15 cellular contexts compared by ENCODE assay signal in the genomic region with DNA sequence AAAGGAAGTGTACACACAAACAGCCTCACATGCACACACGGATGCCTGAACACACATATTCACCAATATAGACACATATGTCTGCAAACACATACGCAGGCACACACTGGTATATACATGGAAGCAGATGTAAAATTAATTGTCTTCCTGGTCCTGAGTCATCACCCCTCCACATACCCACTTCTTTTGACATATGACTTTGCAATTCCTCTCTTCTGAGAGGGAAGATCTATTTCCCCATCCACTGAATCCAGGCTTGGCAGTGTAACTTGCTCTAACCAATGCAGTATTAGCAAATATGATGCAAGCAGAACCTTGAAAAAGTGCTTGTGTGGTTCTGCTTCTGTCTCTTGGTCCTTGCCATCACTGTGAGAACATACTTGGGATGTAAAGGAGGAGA.
DNase-seq lines count a peak whose midpoint lies in the region; ATAC-seq and TF ChIP-seq lines count a peak whose summit lies in the region.
"Had no signal": no experiment of that assay in that cellular context is flagged by ENCODE, and none has a peak within 500 bp of the region (broad histone marks: within the 10 kb centered on the region; RNA-seq: fewer than 3 reads in every experiment).

No MANE protein-coding gene starts in this region.

- intact Hi-C loops in ascending aorta (cut with DNase I), result no loop called here

- H3K27ac ChIP-seq in RWPE2 (ENCODE audit: poor library complexity, severe bottlenecking) (no peak overlapping the region), ascending aorta (no peak overlapping the region)

- H3K4me3 ChIP-seq in RWPE2 (ENCODE audit: severe bottlenecking), result no peak overlapping the region
- no peak overlapping the region for H3K4me3 ChIP-seq in fibroblast of the aortic adventitia (ENCODE audit: low read depth, low read length)
- no peak overlapping the region for H3K4me3 ChIP-seq in ascending aorta

- ATAC-seq in RWPE2 (ENCODE audit: low read depth) (peak; percentile 41; the same call in 2 of the 3 replicates), GM19455 (IDR thresholded peaks at IDR 0.05; ENCODE audit: unreplicated experiment) (no peak)
- ATAC-seq: T-cell had no signal

- no peaks in the 10 kb centered on the region for H3K36me3 ChIP-seq in RWPE2 (ENCODE audit: low read depth)
- H3K36me3 ChIP-seq in ascending aorta, result no peaks in the 10 kb centered on the region

- TF ChIP-seq CTCF in RWPE2 (IDR thresholded peaks at IDR 0.05; ENCODE audit: poor library complexity, severe bottlenecking), result no peak
- no peak for TF ChIP-seq CTCF in fibroblast of the aortic adventitia (IDR thresholded peaks at IDR 0.05; ENCODE audit: insufficient read depth, low read length)
- no peak for TF ChIP-seq CTCF in ascending aorta (IDR thresholded peaks at IDR 0.05)
- TF ChIP-seq CTCF in glutamatergic neuron (IDR thresholded peaks at IDR 0.05; ENCODE audit: partially characterized antibody, unreplicated experiment), result no peak

- H3K4me1 Mint-ChIP-seq in glutamatergic neuron (ENCODE audit: low read depth, unreplicated experiment), result no peaks in the 10 kb centered on the region
- H3K4me1 Mint-ChIP-seq: activated naive CD8-positive, alpha-beta T cell treated with anti-CD3 and anti-CD28 coated beads for 36 hours; T-cell had no signal

- no peaks in the 10 kb centered on the region for H3K4me1 ChIP-seq in RWPE2 (ENCODE audit: insufficient read depth, poor library complexity, severe bottlenecking)
- H3K4me1 ChIP-seq in ascending aorta, result no peaks in the 10 kb centered on the region

- H3K27me3 ChIP-seq in RWPE2 (ENCODE audit: insufficient read depth, poor library complexity, severe bottlenecking) (no peaks in the 10 kb centered on the region), ascending aorta (no peaks in the 10 kb centered on the region)

- no peaks in the 10 kb centered on the region for H3K9me3 ChIP-seq in RWPE2 (ENCODE audit: severe bottlenecking)
- no peaks in the 10 kb centered on the region for H3K9me3 ChIP-seq in ascending aorta

- H3K27me3 Mint-ChIP-seq in glutamatergic neuron (ENCODE audit: unreplicated experiment), result peaks cover 2% of the 10 kb centered on the region

- no peaks in the 10 kb centered on the region for H3K9me3 Mint-ChIP-seq in glutamatergic neuron (ENCODE audit: unreplicated experiment)
- H3K9me3 Mint-ChIP-seq: activated naive CD8-positive, alpha-beta T cell treated with anti-CD3 and anti-CD28 coated beads for 36 hours had no signal

- H3K27ac Mint-ChIP-seq in glutamatergic neuron (ENCODE audit: unreplicated experiment), result no peak overlapping the region
- H3K27ac Mint-ChIP-seq: activated naive CD8-positive, alpha-beta T cell treated with anti-CD3 and anti-CD28 coated beads for 36 hours; T-cell had no signal

- no peak overlapping the region for H3K4me3 Mint-ChIP-seq in glutamatergic neuron (ENCODE audit: unreplicated experiment)
- H3K4me3 Mint-ChIP-seq: activated naive CD8-positive, alpha-beta T cell treated with anti-CD3 and anti-CD28 coated beads for 36 hours; T-cell had no signal

- DNase-seq in A172 (ENCODE audit: low spot score) (peak; percentile 29), GM04504 (ENCODE audit: low read depth) (peak; percentile 48), RWPE2 (ENCODE audit: low spot score) (no peak), fibroblast of the aortic adventitia (ENCODE audit: low read depth) (peak; percentile 71), ascending aorta (ENCODE audit: low spot score in 2 of 2) (no peak), glutamatergic neuron (no peak), DMS79 treated with DMSO at 0.1 percent for 48 hours (lab: John Stamatoyannopoulos, UW) (no peak)
- DNase-seq: ACHN; activated naive CD8-positive, alpha-beta T cell treated with anti-CD3 and anti-CD28 coated beads for 36 hours; DMS153; NCI-H1105; occipital lobe; stimulated activated CD4-positive, alpha-beta T cell treated with anti-CD3 and anti-CD28 coated beads, Interleukin-12 subunit alpha, Interleukin-12 subunit beta, amount 100 ng/mL, for 4 hours; T-cell had no signal

- H3K36me3 Mint-ChIP-seq in glutamatergic neuron (ENCODE audit: unreplicated experiment), result peaks cover 8% of the 10 kb centered on the region
- H3K36me3 Mint-ChIP-seq: activated naive CD8-positive, alpha-beta T cell treated with anti-CD3 and anti-CD28 coated beads for 36 hours; T-cell had no signal

Comparison
In these comparisons a context has a peak if more than half of its experiments do, and no peak if none do; other contexts are left out.
1. DNase-seq: peak in A172 (single experiment), GM04504 (single experiment) and fibroblast of the aortic adventitia (single experiment); none in RWPE2 (single experiment), ascending aorta (0 of 2), glutamatergic neuron (single experiment) and DMS79 treated with DMSO at 0.1 percent for 48 hours (single experiment).